In genomic region chr11:110337570-110338193, GRCh38 we compare ENCODE assay signal across 9 cellular contexts. TPM values are rescaled to one million over a fixed set of nuclear protein-coding genes. Genes with fewer than 3 reads are reported as not detected.
A peak's percentile ranks its signal among the peaks of the same experiment; 100 is the strongest.
DNase-seq lines count a peak whose midpoint lies in the region; ATAC-seq, FAIRE-seq and TF ChIP-seq lines count a peak whose summit lies in the region.
"Had no signal": no experiment of that assay in that cellular context is flagged by ENCODE, and none has a peak within 500 bp of the region (broad histone marks: within the 10 kb centered on the region; RNA-seq: fewer than 3 reads in every experiment).

No MANE protein-coding gene starts in this region.

- H3K79me2 ChIP-seq in HCT116 (ENCODE audit: insufficient read depth, low read length) = no peaks in the 10 kb centered on the region

- H3K9me3 ChIP-seq in HCT116 (ENCODE audit: control insufficient read depth in 1 of 2, insufficient read depth in 1 of 2, low read depth in 1 of 2, low read length in 2 of 2) (no peaks in the 10 kb centered on the region), Panc1 (ENCODE audit: control insufficient read depth, insufficient read depth, low read depth, low read length) (no peaks in the 10 kb centered on the region)

- H3K4me3 ChIP-seq in HCT116 (replicated peaks in 1 of 2; ENCODE audit: low read depth in 1 of 2, low read length in 2 of 2) (peak overlapping the region in 1 of 2 experiments; percentile 6; a peak in 1 of 4 replicates), Panc1 (ENCODE audit: low read depth in 2 of 2, low read length in 2 of 2) (no peak overlapping the region), brain microvascular endothelial cell (ENCODE audit: low read depth, low read length) (no peak overlapping the region)

- no peak overlapping the region for H3K9ac ChIP-seq in HCT116 (ENCODE audit: low read length)

- no peak for TF ChIP-seq POLR2A in HCT116 (IDR thresholded peaks at IDR 0.05; ENCODE audit: borderline replicate concordance, extremely low read depth, insufficient read depth, insufficient read length)

- peaks cover 11% of the 10 kb centered on the region for H3K4me1 Mint-ChIP-seq in progenitor cell of endocrine pancreas (ENCODE audit: low read depth)

- peak overlapping the region; percentile 54 for H3K4me2 ChIP-seq in HCT116 (ENCODE audit: low read length)

- POLR2A ChIA-PET in HCT116 (lab: Charles Lee) (interaction anchor here (0.6 kb wide), 1 partner anchor 10 kb away, joined by 3 read pairs; no protein-coding TSS in a partner anchor), Panc1 (lab: Charles Lee) (no interaction called here)

- ATAC-seq in HCT116 (peak; percentile 91), Panc1 (peak; percentile 62; the same call in 1 of the 2 replicates), HG02623 (IDR thresholded peaks at IDR 0.05; ENCODE audit: unreplicated experiment) (no peak)

- H3K27me3 Mint-ChIP-seq in progenitor cell of endocrine pancreas = no peaks in the 10 kb centered on the region

- H3K4me3 Mint-ChIP-seq in progenitor cell of endocrine pancreas (ENCODE audit: low read depth) = no peak overlapping the region

- H3K4me1 ChIP-seq in HCT116 (ENCODE audit: control insufficient read depth in 1 of 2, insufficient read depth in 2 of 2, low read length in 2 of 2) (peaks cover 16 to 30% of the 10 kb centered on the region in 2 experiments), Panc1 (ENCODE audit: control insufficient read depth, insufficient read depth, low read length) (no peaks in the 10 kb centered on the region)

- FAIRE-seq in frontal cortex (lab: Jason Lieb, UNC) = no peak

- H2AFZ ChIP-seq in HCT116 (ENCODE audit: low read depth, low read length, poor library complexity, severe bottlenecking) = no peak overlapping the region

- H3K9me2 ChIP-seq in HCT116 (ENCODE audit: insufficient read depth) = no peaks in the 10 kb centered on the region

- no peak; the same call in 1 of the 2 replicates for TF ChIP-seq RAD21 in HCT116 (IDR thresholded peaks at IDR 0.05; ENCODE audit: low read depth)

- H3K36me3 Mint-ChIP-seq in progenitor cell of endocrine pancreas (ENCODE audit: insufficient read depth) = no peaks in the 10 kb centered on the region

- H3K27ac Mint-ChIP-seq in progenitor cell of endocrine pancreas = peak overlapping the region; percentile 92

- DNase-seq in HCT116 (ENCODE audit: low read depth, low spot score) (peak; percentile 76), Panc1 (ENCODE audit: low read depth, low spot score) (no peak), brain microvascular endothelial cell (peak; percentile 67), progenitor cell of endocrine pancreas (ENCODE audit: low spot score, unreplicated experiment) (no peak), frontal cortex (ENCODE audit: low spot score in 2 of 2) (no peak), medulla oblongata (ENCODE audit: extremely low spot score) (no peak), RPMI8226 (no peak)
- DNase-seq: substantia nigra had no signal

- CTCF ChIA-PET in HCT116 (lab: Charles Lee) (interaction anchor here (0.7 kb wide), 1 partner anchor 108 kb away, joined by 4 read pairs; no protein-coding TSS in a partner anchor), Panc1 (lab: Charles Lee) (no interaction called here)

- no peaks in the 10 kb centered on the region for H3K9me3 Mint-ChIP-seq in progenitor cell of endocrine pancreas (ENCODE audit: low read depth)

- no peaks in the 10 kb centered on the region for H4K20me1 ChIP-seq in HCT116 (ENCODE audit: insufficient read depth)

- RAD21 ChIA-PET in HCT116 (lab: Charles Lee; ENCODE audit: low non-redundant PET in 1 of 2, low total read pairs in 2 of 2, uncharacterized antibody in 2 of 2, unreplicated experiment in 2 of 2) = interaction anchor here in 1 of 2 experiments (0.6 kb wide), 1 partner anchor 9 kb away, joined by 5 read pairs; no protein-coding TSS in a partner anchor

- intact Hi-C loops in HCT116 (cut with micrococcal nuclease) (no loop called here), Panc1 (cut with micrococcal nuclease; ENCODE audit: unreplicated experiment) (no loop called here)

- H3K36me3 ChIP-seq in HCT116 (ENCODE audit: control insufficient read depth in 1 of 2, insufficient read depth in 2 of 2, low read length in 2 of 2) (0 out of 4 replicates have a peak, but pooled peaks cover 0 to 2% of the 10 kb centered on the region in 2 experiments), Panc1 (ENCODE audit: control insufficient read depth, insufficient read depth, low read length) (no peaks in the 10 kb centered on the region), brain microvascular endothelial cell (replicated peaks) (no peaks in the 10 kb centered on the region)

- no TSS peak for BruUV-seq in HCT116 (replicated peaks; lab: Mats Ljungman, UMichigan)
- BruUV-seq in Panc1 (replicated peaks; lab: Mats Ljungman, UMichigan) = no TSS peak

- TF ChIP-seq CTCF in HCT116 (IDR thresholded peaks at IDR 0.05 in 2 of 3, conservative IDR thresholded peaks at IDR 0.05 in 1 of 3; ENCODE audit: borderline replicate concordance in 1 of 3, insufficient read depth in 1 of 3, low read depth in 2 of 3, low read length in 2 of 3) = no peak
- no peak for TF ChIP-seq CTCF in Panc1 (IDR thresholded peaks at IDR 0.05)
- no peak for TF ChIP-seq CTCF in brain microvascular endothelial cell (IDR thresholded peaks at IDR 0.05; ENCODE audit: low read depth, low read length, missing control alignments)
- TF ChIP-seq CTCF in progenitor cell of endocrine pancreas (IDR thresholded peaks at IDR 0.05; ENCODE audit: unreplicated experiment) = no peak

- in situ Hi-C loops in Panc1 (cut with HindIII; ENCODE audit: low pct_unique_long_range_greater_than_20kb, low sequenced_read_pairs) (no loop called here), brain microvascular endothelial cell (cut with HindIII; ENCODE audit: low pct_ligation_motif_present, low sequenced_read_pairs) (no loop called here)

- H3K27ac ChIP-seq in HCT116 (ENCODE audit: low read depth, low read length) = peak overlapping the region; percentile 39; the same call in 1 of the 2 replicates
- H3K27ac ChIP-seq in Panc1 (ENCODE audit: low read length) = no peak overlapping the region
- no peak overlapping the region for H3K27ac ChIP-seq in brain microvascular endothelial cell

- H3K27me3 ChIP-seq in HCT116 (ENCODE audit: insufficient read depth, low read length) = no peaks in the 10 kb centered on the region
- H3K27me3 ChIP-seq in Panc1 (ENCODE audit: control insufficient read depth, insufficient read depth, low read length) = no peaks in the 10 kb centered on the region
- H3K27me3 ChIP-seq in brain microvascular endothelial cell (replicated peaks) = no peaks in the 10 kb centered on the region

TF ChIP-seq in HCT116, 20 proteins besides CTCF, POLR2A, EP300 and RAD21:
- peak; percentile 88 for TF ChIP-seq FOSL1 (IDR thresholded peaks at IDR 0.05; ENCODE audit: low read depth)
- no peak for TF ChIP-seq ZFX (IDR thresholded peaks at IDR 0.05)
- TF ChIP-seq ELF1 (IDR thresholded peaks at IDR 0.05; ENCODE audit: borderline replicate concordance, low read depth) = no peak
- peak; percentile 15 for TF ChIP-seq YY1 (IDR thresholded peaks at IDR 0.05; ENCODE audit: extremely low read depth, insufficient replicate concordance, low read depth, low read length)
- TF ChIP-seq EGR1 (IDR thresholded peaks at IDR 0.05; ENCODE audit: low read depth) = peak; percentile 27; the same call in 1 of the 2 replicates
- peak; percentile 75 for TF ChIP-seq SP1 (IDR thresholded peaks at IDR 0.05; ENCODE audit: low read depth)
- TF ChIP-seq MAX (IDR thresholded peaks at IDR 0.05) = peak; percentile 57
- TF ChIP-seq, protein P1, sequence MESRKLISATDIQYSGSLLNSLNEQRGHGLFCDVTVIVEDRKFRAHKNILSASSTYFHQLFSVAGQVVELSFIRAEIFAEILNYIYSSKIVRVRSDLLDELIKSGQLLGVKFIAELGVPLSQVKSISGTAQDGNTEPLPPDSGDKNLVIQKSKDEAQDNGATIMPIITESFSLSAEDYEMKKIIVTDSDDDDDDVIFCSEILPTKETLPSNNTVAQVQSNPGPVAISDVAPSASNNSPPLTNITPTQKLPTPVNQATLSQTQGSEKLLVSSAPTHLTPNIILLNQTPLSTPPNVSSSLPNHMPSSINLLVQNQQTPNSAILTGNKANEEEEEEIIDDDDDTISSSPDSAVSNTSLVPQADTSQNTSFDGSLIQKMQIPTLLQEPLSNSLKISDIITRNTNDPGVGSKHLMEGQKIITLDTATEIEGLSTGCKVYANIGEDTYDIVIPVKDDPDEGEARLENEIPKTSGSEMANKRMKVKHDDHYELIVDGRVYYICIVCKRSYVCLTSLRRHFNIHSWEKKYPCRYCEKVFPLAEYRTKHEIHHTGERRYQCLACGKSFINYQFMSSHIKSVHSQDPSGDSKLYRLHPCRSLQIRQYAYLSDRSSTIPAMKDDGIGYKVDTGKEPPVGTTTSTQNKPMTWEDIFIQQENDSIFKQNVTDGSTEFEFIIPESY (IDR thresholded peaks at IDR 0.05; ENCODE audit: extremely low read depth, insufficient replicate concordance, low read length) = no peak
- peak; percentile 80 for TF ChIP-seq JUND (IDR thresholded peaks at IDR 0.05)
- peak; percentile 88; the same call in 1 of the 2 replicates for TF ChIP-seq CBX3 (IDR thresholded peaks at IDR 0.05; ENCODE audit: low read depth)
- TF ChIP-seq POLR2AphosphoS5 (IDR thresholded peaks at IDR 0.05; ENCODE audit: low read depth, low read length) = peak; percentile 30; the same call in 1 of the 2 replicates

RNA-seq across cellular contexts. Expression of gene RDX, which starts 41.3 kb away (rescaled TPM):
- total RNA-seq in HCT116 (2021; ENCODE audit: unreplicated experiment) (131 TPM), Panc1 (2021; ENCODE audit: unreplicated experiment) (200 TPM), progenitor cell of endocrine pancreas (89.6 and 92.8 TPM in 2 replicates), frontal cortex (86.0 TPM)
- polyA plus RNA-seq in HCT116 (2012) = 36.4 and 47.0 TPM in 2 replicates
- 109 TPM for polyA plus RNA-seq in Panc1 (2012; ENCODE audit: insufficient read length)

Comparison
In these comparisons a context has a peak if more than half of its experiments do, and no peak if none do; other contexts are left out.
1. DNase-seq: peak in HCT116 (single experiment) and brain microvascular endothelial cell (single experiment); none in Panc1 (single experiment), progenitor cell of endocrine pancreas (single experiment), frontal cortex (0 of 2), medulla oblongata (single experiment) and RPMI8226 (single experiment).